Comparison of ENCODE assay signal across 1 cellular context in the genomic region with DNA sequence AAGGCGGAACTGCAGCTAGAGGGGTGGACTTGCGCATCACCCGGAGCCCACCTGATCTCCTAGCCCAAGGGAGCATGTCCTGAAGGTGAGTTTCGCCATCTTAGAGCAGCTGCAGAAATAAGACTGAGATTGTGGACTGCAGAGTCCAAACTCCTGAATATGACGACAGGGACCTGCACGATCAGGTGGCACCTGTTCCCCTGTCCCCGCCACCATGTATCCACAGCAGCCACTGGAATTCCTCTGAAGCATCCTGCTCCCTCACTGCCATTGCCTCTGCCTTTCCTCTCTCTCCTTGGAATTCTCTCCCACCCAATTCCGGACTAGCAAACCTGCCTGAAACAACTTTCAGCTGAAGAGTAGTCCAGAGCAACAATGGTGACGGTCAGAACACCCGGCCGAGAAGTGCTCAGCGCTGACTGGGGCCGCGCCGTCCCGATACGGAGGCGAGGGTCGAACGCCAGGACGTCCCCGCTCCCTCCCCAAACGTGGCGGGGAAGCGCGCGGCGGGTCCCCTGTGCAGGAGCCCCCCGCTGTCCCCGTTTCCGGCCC.
TF ChIP-seq lines count a peak whose summit lies in the region.

No MANE protein-coding gene starts in this region.

TF ChIP-seq in HepG2, 621 proteins besides CTCF, POLR2A, EP300 and RAD21 (continued from another document and continues in another):
- TF ChIP-seq, protein P1, sequence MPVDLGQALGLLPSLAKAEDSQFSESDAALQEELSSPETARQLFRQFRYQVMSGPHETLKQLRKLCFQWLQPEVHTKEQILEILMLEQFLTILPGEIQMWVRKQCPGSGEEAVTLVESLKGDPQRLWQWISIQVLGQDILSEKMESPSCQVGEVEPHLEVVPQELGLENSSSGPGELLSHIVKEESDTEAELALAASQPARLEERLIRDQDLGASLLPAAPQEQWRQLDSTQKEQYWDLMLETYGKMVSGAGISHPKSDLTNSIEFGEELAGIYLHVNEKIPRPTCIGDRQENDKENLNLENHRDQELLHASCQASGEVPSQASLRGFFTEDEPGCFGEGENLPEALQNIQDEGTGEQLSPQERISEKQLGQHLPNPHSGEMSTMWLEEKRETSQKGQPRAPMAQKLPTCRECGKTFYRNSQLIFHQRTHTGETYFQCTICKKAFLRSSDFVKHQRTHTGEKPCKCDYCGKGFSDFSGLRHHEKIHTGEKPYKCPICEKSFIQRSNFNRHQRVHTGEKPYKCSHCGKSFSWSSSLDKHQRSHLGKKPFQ (CRISPR knock-in tag; IDR thresholded peaks at IDR 0.05; ENCODE audit: insufficient replicate concordance): no peak
- TF ChIP-seq ZNF83 (CRISPR knock-in tag; IDR thresholded peaks at IDR 0.05; ENCODE audit: borderline replicate concordance): peak; percentile 13; the same call in 1 of the 2 replicates
- TF ChIP-seq GABPA (IDR thresholded peaks at IDR 0.05; ENCODE audit: low read depth, low read length): no peak; the same call in 1 of the 2 replicates
- no peak for TF ChIP-seq GABPA (CRISPR knock-in tag; IDR thresholded peaks at IDR 0.05; ENCODE audit: low read depth)
- TF ChIP-seq KLF13 (CRISPR knock-in tag; IDR thresholded peaks at IDR 0.05): no peak
- no peak for TF ChIP-seq ATF7-NPFF (CRISPR knock-in tag; IDR thresholded peaks at IDR 0.05; ENCODE audit: low read depth)
- TF ChIP-seq, protein P2, sequence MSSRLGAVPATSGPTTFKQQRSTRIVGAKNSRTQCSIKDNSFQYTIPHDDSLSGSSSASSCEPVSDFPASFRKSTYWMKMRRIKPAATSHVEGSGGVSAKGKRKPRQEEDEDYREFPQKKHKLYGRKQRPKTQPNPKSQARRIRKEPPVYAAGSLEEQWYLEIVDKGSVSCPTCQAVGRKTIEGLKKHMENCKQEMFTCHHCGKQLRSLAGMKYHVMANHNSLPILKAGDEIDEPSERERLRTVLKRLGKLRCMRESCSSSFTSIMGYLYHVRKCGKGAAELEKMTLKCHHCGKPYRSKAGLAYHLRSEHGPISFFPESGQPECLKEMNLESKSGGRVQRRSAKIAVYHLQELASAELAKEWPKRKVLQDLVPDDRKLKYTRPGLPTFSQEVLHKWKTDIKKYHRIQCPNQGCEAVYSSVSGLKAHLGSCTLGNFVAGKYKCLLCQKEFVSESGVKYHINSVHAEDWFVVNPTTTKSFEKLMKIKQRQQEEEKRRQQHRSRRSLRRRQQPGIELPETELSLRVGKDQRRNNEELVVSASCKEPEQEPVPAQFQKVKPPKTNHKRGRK (CRISPR knock-in tag; IDR thresholded peaks at IDR 0.05): no peak
- no peak for TF ChIP-seq NCOA5 (CRISPR knock-in tag; IDR thresholded peaks at IDR 0.05)
- TF ChIP-seq ZNF367 (CRISPR knock-in tag; IDR thresholded peaks at IDR 0.05; ENCODE audit: borderline replicate concordance): 0 out of 2 replicates have a peak, but pooled peaks have one; percentile 29
- no peak for TF ChIP-seq NR2F6 (IDR thresholded peaks at IDR 0.05)
- TF ChIP-seq NR2F6 (CRISPR knock-in tag; IDR thresholded peaks at IDR 0.05): no peak
- TF ChIP-seq HMG20A (CRISPR knock-in tag; IDR thresholded peaks at IDR 0.05; ENCODE audit: borderline replicate concordance): no peak
- TF ChIP-seq, protein P3, sequence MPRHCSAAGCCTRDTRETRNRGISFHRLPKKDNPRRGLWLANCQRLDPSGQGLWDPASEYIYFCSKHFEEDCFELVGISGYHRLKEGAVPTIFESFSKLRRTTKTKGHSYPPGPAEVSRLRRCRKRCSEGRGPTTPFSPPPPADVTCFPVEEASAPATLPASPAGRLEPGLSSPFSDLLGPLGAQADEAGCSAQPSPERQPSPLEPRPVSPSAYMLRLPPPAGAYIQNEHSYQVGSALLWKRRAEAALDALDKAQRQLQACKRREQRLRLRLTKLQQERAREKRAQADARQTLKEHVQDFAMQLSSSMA (CRISPR knock-in tag; IDR thresholded peaks at IDR 0.05): no peak
- peak; percentile 30; the same call in 1 of the 2 replicates for TF ChIP-seq CHCHD3 (CRISPR knock-in tag; IDR thresholded peaks at IDR 0.05)
- no peak for TF ChIP-seq ZNF761 (CRISPR knock-in tag; conservative IDR thresholded peaks at IDR 0.05)
- TF ChIP-seq, protein P4, sequence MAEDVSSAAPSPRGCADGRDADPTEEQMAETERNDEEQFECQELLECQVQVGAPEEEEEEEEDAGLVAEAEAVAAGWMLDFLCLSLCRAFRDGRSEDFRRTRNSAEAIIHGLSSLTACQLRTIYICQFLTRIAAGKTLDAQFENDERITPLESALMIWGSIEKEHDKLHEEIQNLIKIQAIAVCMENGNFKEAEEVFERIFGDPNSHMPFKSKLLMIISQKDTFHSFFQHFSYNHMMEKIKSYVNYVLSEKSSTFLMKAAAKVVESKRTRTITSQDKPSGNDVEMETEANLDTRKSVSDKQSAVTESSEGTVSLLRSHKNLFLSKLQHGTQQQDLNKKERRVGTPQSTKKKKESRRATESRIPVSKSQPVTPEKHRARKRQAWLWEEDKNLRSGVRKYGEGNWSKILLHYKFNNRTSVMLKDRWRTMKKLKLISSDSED (CRISPR knock-in tag; IDR thresholded peaks at IDR 0.05): no peak
- TF ChIP-seq ZNF33A (CRISPR knock-in tag; IDR thresholded peaks at IDR 0.05; ENCODE audit: borderline replicate concordance): no peak
- TF ChIP-seq, protein P5, sequence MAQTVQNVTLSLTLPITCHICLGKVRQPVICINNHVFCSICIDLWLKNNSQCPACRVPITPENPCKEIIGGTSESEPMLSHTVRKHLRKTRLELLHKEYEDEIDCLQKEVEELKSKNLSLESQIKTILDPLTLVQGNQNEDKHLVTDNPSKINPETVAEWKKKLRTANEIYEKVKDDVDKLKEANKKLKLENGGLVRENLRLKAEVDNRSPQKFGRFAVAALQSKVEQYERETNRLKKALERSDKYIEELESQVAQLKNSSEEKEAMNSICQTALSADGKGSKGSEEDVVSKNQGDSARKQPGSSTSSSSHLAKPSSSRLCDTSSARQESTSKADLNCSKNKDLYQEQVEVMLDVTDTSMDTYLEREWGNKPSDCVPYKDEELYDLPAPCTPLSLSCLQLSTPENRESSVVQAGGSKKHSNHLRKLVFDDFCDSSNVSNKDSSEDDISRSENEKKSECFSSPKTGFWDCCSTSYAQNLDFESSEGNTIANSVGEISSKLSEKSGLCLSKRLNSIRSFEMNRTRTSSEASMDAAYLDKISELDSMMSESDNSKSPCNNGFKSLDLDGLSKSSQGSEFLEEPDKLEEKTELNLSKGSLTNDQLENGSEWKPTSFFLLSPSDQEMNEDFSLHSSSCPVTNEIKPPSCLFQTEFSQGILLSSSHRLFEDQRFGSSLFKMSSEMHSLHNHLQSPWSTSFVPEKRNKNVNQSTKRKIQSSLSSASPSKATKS (CRISPR knock-in tag; IDR thresholded peaks at IDR 0.05): no peak; the same call in 1 of the 2 replicates
- TF ChIP-seq EZH2 (conservative IDR thresholded peaks at IDR 0.05; ENCODE audit: low read depth, low read length): no peak
- TF ChIP-seq PHF21A (CRISPR knock-in tag; IDR thresholded peaks at IDR 0.05): peak; percentile 11
- TF ChIP-seq, protein P6, sequence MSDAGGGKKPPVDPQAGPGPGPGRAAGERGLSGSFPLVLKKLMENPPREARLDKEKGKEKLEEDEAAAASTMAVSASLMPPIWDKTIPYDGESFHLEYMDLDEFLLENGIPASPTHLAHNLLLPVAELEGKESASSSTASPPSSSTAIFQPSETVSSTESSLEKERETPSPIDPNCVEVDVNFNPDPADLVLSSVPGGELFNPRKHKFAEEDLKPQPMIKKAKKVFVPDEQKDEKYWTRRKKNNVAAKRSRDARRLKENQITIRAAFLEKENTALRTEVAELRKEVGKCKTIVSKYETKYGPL (CRISPR knock-in tag; IDR thresholded peaks at IDR 0.05): no peak
- TF ChIP-seq DPF2 (CRISPR knock-in tag; IDR thresholded peaks at IDR 0.05; ENCODE audit: borderline replicate concordance, low read depth): no peak
- no peak; the same call in 1 of the 2 replicates for TF ChIP-seq CENPT (CRISPR knock-in tag; IDR thresholded peaks at IDR 0.05; ENCODE audit: low read depth)
- no peak for TF ChIP-seq ZNF510 (CRISPR knock-in tag; IDR thresholded peaks at IDR 0.05; ENCODE audit: low read depth)
- TF ChIP-seq ZNF329 (CRISPR knock-in tag; IDR thresholded peaks at IDR 0.05; ENCODE audit: low read depth): no peak
- TF ChIP-seq NRL (CRISPR knock-in tag; IDR thresholded peaks at IDR 0.05; ENCODE audit: borderline replicate concordance): no peak
- TF ChIP-seq, protein P7, sequence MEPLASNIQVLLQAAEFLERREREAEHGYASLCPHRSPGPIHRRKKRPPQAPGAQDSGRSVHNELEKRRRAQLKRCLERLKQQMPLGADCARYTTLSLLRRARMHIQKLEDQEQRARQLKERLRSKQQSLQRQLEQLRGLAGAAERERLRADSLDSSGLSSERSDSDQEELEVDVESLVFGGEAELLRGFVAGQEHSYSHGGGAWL (CRISPR knock-in tag; IDR thresholded peaks at IDR 0.05): no peak
- TF ChIP-seq NFYC (CRISPR knock-in tag; IDR thresholded peaks at IDR 0.05): no peak
- TF ChIP-seq SP140L (CRISPR knock-in tag; IDR thresholded peaks at IDR 0.05; ENCODE audit: borderline replicate concordance): no peak
- 0 out of 2 replicates have a peak, but pooled peaks have one; percentile 9 for TF ChIP-seq ZFP41 (CRISPR knock-in tag; IDR thresholded peaks at IDR 0.05; ENCODE audit: borderline replicate concordance)
- TF ChIP-seq, protein P8, sequence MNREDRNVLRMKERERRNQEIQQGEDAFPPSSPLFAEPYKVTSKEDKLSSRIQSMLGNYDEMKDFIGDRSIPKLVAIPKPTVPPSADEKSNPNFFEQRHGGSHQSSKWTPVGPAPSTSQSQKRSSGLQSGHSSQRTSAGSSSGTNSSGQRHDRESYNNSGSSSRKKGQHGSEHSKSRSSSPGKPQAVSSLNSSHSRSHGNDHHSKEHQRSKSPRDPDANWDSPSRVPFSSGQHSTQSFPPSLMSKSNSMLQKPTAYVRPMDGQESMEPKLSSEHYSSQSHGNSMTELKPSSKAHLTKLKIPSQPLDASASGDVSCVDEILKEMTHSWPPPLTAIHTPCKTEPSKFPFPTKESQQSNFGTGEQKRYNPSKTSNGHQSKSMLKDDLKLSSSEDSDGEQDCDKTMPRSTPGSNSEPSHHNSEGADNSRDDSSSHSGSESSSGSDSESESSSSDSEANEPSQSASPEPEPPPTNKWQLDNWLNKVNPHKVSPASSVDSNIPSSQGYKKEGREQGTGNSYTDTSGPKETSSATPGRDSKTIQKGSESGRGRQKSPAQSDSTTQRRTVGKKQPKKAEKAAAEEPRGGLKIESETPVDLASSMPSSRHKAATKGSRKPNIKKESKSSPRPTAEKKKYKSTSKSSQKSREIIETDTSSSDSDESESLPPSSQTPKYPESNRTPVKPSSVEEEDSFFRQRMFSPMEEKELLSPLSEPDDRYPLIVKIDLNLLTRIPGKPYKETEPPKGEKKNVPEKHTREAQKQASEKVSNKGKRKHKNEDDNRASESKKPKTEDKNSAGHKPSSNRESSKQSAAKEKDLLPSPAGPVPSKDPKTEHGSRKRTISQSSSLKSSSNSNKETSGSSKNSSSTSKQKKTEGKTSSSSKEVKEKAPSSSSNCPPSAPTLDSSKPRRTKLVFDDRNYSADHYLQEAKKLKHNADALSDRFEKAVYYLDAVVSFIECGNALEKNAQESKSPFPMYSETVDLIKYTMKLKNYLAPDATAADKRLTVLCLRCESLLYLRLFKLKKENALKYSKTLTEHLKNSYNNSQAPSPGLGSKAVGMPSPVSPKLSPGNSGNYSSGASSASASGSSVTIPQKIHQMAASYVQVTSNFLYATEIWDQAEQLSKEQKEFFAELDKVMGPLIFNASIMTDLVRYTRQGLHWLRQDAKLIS (CRISPR knock-in tag; IDR thresholded peaks at IDR 0.05): no peak
- no peak for TF ChIP-seq MYNN (CRISPR knock-in tag; IDR thresholded peaks at IDR 0.05; ENCODE audit: low read depth)
- TF ChIP-seq, protein P9, sequence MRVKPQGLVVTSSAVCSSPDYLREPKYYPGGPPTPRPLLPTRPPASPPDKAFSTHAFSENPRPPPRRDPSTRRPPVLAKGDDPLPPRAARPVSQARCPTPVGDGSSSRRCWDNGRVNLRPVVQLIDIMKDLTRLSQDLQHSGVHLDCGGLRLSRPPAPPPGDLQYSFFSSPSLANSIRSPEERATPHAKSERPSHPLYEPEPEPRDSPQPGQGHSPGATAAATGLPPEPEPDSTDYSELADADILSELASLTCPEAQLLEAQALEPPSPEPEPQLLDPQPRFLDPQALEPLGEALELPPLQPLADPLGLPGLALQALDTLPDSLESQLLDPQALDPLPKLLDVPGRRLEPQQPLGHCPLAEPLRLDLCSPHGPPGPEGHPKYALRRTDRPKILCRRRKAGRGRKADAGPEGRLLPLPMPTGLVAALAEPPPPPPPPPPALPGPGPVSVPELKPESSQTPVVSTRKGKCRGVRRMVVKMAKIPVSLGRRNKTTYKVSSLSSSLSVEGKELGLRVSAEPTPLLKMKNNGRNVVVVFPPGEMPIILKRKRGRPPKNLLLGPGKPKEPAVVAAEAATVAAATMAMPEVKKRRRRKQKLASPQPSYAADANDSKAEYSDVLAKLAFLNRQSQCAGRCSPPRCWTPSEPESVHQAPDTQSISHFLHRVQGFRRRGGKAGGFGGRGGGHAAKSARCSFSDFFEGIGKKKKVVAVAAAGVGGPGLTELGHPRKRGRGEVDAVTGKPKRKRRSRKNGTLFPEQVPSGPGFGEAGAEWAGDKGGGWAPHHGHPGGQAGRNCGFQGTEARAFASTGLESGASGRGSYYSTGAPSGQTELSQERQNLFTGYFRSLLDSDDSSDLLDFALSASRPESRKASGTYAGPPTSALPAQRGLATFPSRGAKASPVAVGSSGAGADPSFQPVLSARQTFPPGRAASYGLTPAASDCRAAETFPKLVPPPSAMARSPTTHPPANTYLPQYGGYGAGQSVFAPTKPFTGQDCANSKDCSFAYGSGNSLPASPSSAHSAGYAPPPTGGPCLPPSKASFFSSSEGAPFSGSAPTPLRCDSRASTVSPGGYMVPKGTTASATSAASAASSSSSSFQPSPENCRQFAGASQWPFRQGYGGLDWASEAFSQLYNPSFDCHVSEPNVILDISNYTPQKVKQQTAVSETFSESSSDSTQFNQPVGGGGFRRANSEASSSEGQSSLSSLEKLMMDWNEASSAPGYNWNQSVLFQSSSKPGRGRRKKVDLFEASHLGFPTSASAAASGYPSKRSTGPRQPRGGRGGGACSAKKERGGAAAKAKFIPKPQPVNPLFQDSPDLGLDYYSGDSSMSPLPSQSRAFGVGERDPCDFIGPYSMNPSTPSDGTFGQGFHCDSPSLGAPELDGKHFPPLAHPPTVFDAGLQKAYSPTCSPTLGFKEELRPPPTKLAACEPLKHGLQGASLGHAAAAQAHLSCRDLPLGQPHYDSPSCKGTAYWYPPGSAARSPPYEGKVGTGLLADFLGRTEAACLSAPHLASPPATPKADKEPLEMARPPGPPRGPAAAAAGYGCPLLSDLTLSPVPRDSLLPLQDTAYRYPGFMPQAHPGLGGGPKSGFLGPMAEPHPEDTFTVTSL (CRISPR knock-in tag; IDR thresholded peaks at IDR 0.05; ENCODE audit: borderline replicate concordance): no peak
- TF ChIP-seq ZNF563 (CRISPR knock-in tag; IDR thresholded peaks at IDR 0.05): no peak
